1 cellular context compared by ENCODE assay signal in genomic region chr10:16992611-16993119, GRCh38.
TF ChIP-seq lines count a peak whose summit lies in the region.

No MANE protein-coding gene starts in this region.

TF ChIP-seq in K562, 482 proteins besides CTCF, POLR2A, EP300 and RAD21 (continued from another document):
- TF ChIP-seq CLOCK (CRISPR knock-in tag; IDR thresholded peaks at IDR 0.05; ENCODE audit: borderline replicate concordance), result no peak
